Comparison of ENCODE assay signal across 16 cellular contexts in genomic region chr19:40741527-40742390, GRCh38. TPM values are rescaled to one million over a fixed set of nuclear protein-coding genes. Genes with fewer than 3 reads are reported as not detected.
A peak's percentile ranks its signal among the peaks of the same experiment; 100 is the strongest.
DNase-seq lines count a peak whose midpoint lies in the region; ATAC-seq and TF ChIP-seq lines count a peak whose summit lies in the region.
"Had no signal": no experiment of that assay in that cellular context is flagged by ENCODE, and none has a peak within 500 bp of the region (broad histone marks: within the 10 kb centered on the region; RNA-seq: fewer than 3 reads in every experiment).

No MANE protein-coding gene starts in this region.

- no peak overlapping the region for H3K4me3 ChIP-seq in OCI-LY1 (ENCODE audit: low read depth, low read length, poor library complexity, severe bottlenecking)
- no peak overlapping the region for H3K4me3 ChIP-seq in epithelial cell of esophagus (ENCODE audit: low read length)
- H3K4me3 ChIP-seq: BLaER1 had no signal

- peaks cover 39 to 56% of the 10 kb centered on the region in 2 donors for H3K36me3 Mint-ChIP-seq in CD14-positive monocyte
- H3K36me3 Mint-ChIP-seq in stimulated activated memory B cell treated with anti-CD40 and anti-IgM and Interleukin-4, amounts not matched to agents 10 μg/mL and 1 μg/mL and 100 μg/mL, for 72 hours = peaks cover 18% of the 10 kb centered on the region

- DNase-seq in CD14-positive monocyte (ENCODE audit: low spot score) (no peak), epithelial cell of esophagus (ENCODE audit: low read depth) (peak; percentile 72), omental fat pad (ENCODE audit: low spot score) (no peak), HuH-7.5 (ENCODE audit: low spot score) (no peak), NCI-H2196 (lab: John Stamatoyannopoulos, UW; ENCODE audit: unreplicated experiment) (no peak), NCI-H146 treated with DMSO at 0.1 percent for 48 hours (lab: John Stamatoyannopoulos, UW; ENCODE audit: unreplicated experiment) (no peak)
- DNase-seq: activated CD4-positive, CD25-positive, alpha-beta regulatory T cell; activated T-cell treated with anti-CD3 and anti-CD28 coated beads, Interleukin-2, amount 50 U/mL, for 48 hours; kidney; NCI-H2171; stimulated activated CD4-positive, alpha-beta T cell treated with anti-CD3 and anti-CD28 coated beads, Interleukin-1b, Interleukin-23, amount 100 ng/mL, for 48 hours had no signal

- peaks cover 0 to 3% (median 0%) of the 10 kb centered on the region in 7 donors for H3K9me3 Mint-ChIP-seq in CD14-positive monocyte
- no peaks in the 10 kb centered on the region for H3K9me3 Mint-ChIP-seq in stimulated activated memory B cell treated with anti-CD40 and anti-IgM and Interleukin-4, amounts not matched to agents 10 μg/mL and 1 μg/mL and 100 μg/mL, for 72 hours
- H3K9me3 Mint-ChIP-seq: stimulated activated naive CD8-positive, alpha-beta T cell treated with anti-CD3 and anti-CD28 coated beads, Interleukin-15, Interleukin-2, amounts not matched to agents 100 ng/mL and 50 ng/mL, for 24 hours had no signal

- no peak for TF ChIP-seq CTCF in CD14-positive monocyte (IDR thresholded peaks at IDR 0.05)
- peak; percentile 24; the same call in 1 of the 2 replicates for TF ChIP-seq CTCF in OCI-LY1 (IDR thresholded peaks at IDR 0.05; ENCODE audit: low read length)
- no peak for TF ChIP-seq CTCF in epithelial cell of esophagus (IDR thresholded peaks at IDR 0.05; ENCODE audit: insufficient read depth, low read depth, low read length, missing control alignments)
- no peak for TF ChIP-seq CTCF in omental fat pad (IDR thresholded peaks at IDR 0.05)

- no peak overlapping the region for H3K4me3 Mint-ChIP-seq in CD14-positive monocyte
- no peak overlapping the region for H3K4me3 Mint-ChIP-seq in stimulated activated memory B cell treated with anti-CD40 and anti-IgM and Interleukin-4, amounts not matched to agents 10 μg/mL and 1 μg/mL and 100 μg/mL, for 72 hours
- H3K4me3 Mint-ChIP-seq: stimulated activated naive CD8-positive, alpha-beta T cell treated with anti-CD3 and anti-CD28 coated beads, Interleukin-15, Interleukin-2, amounts not matched to agents 100 ng/mL and 50 ng/mL, for 24 hours had no signal

- no peaks in the 10 kb centered on the region for H3K9me2 ChIP-seq in OCI-LY1 (ENCODE audit: low read depth, low read length)

- H3K27me3 Mint-ChIP-seq in CD14-positive monocyte (ENCODE audit: low read depth in 3 of 3) = peaks cover 0 to 1% (median 0%) of the 10 kb centered on the region in 3 donors
- no peaks in the 10 kb centered on the region for H3K27me3 Mint-ChIP-seq in stimulated activated memory B cell treated with anti-CD40 and anti-IgM and Interleukin-4, amounts not matched to agents 10 μg/mL and 1 μg/mL and 100 μg/mL, for 72 hours
- H3K27me3 Mint-ChIP-seq: stimulated activated naive CD8-positive, alpha-beta T cell treated with anti-CD3 and anti-CD28 coated beads, Interleukin-15, Interleukin-2, amounts not matched to agents 100 ng/mL and 50 ng/mL, for 24 hours had no signal

- no peaks in the 10 kb centered on the region for H3K4me1 ChIP-seq in OCI-LY1 (ENCODE audit: insufficient read depth, low read length, severe bottlenecking)

- H3K36me3 ChIP-seq in OCI-LY1 (ENCODE audit: insufficient read depth, low read length) = no peaks in the 10 kb centered on the region

- no peak overlapping the region for H3K27ac ChIP-seq in OCI-LY1 (ENCODE audit: low read depth, low read length, poor library complexity, severe bottlenecking)
- H3K27ac ChIP-seq: BLaER1 had no signal

- H3K79me2 ChIP-seq in OCI-LY1 (ENCODE audit: insufficient read depth, low read length) = no peaks in the 10 kb centered on the region

- H3K9ac ChIP-seq in OCI-LY1 (ENCODE audit: low read length) = no peak overlapping the region
- H3K9ac ChIP-seq: BLaER1 had no signal

- H3K27me3 ChIP-seq in OCI-LY1 (ENCODE audit: insufficient read depth, low read length) = no peaks in the 10 kb centered on the region
- H3K27me3 ChIP-seq: BLaER1 had no signal

- H3K27ac Mint-ChIP-seq in CD14-positive monocyte = peak overlapping the region; percentile 5 to 77 (median 46)
- no peak overlapping the region for H3K27ac Mint-ChIP-seq in stimulated activated memory B cell treated with anti-CD40 and anti-IgM and Interleukin-4, amounts not matched to agents 10 μg/mL and 1 μg/mL and 100 μg/mL, for 72 hours
- H3K27ac Mint-ChIP-seq: stimulated activated naive CD8-positive, alpha-beta T cell treated with anti-CD3 and anti-CD28 coated beads, Interleukin-15, Interleukin-2, amounts not matched to agents 100 ng/mL and 50 ng/mL, for 24 hours had no signal

- intact Hi-C loops in CD14-positive monocyte (cut with micrococcal nuclease) = no loop called here

- peaks cover 6% of the 10 kb centered on the region for H3K4me1 Mint-ChIP-seq in CD14-positive monocyte
- no peaks in the 10 kb centered on the region for H3K4me1 Mint-ChIP-seq in stimulated activated memory B cell treated with anti-CD40 and anti-IgM and Interleukin-4, amounts not matched to agents 10 μg/mL and 1 μg/mL and 100 μg/mL, for 72 hours

- peak; percentile 2 for ATAC-seq in omental fat pad (ENCODE audit: low FRiP score)
- ATAC-seq in stimulated activated memory B cell treated with anti-CD40 and anti-IgM and Interleukin-4, amounts not matched to agents 10 μg/mL and 1 μg/mL and 100 μg/mL, for 72 hours = no peak

- no peak overlapping the region for H2AFZ ChIP-seq in OCI-LY1 (ENCODE audit: low read length)

- no peak overlapping the region for H3K4me2 ChIP-seq in OCI-LY1 (ENCODE audit: low read length)
- H3K4me2 ChIP-seq: BLaER1 had no signal

- H3F3A ChIP-seq in OCI-LY1 (ENCODE audit: insufficient read depth, low read length) = no peaks in the 10 kb centered on the region

- no peaks in the 10 kb centered on the region for H4K20me1 ChIP-seq in OCI-LY1 (ENCODE audit: insufficient read depth, low read length)
- H4K20me1 ChIP-seq: BLaER1 had no signal

- no peaks in the 10 kb centered on the region for H3K9me3 ChIP-seq in OCI-LY1 (ENCODE audit: low read length)
- H3K9me3 ChIP-seq: BLaER1 had no signal

RNA-seq across cellular contexts. Expression of gene ACTMAP, which starts 8.5 kb away (rescaled TPM):
- 1 to 10 TPM; 4.3 to 8.5 TPM for polyA plus RNA-seq in CD14-positive monocyte
- 1 to 10 TPM; 3.2 to 3.8 (median 3.5) TPM for total RNA-seq in omental fat pad

RNA-seq across cellular contexts. Expression of gene SNRPA, which starts 9.2 kb away (rescaled TPM):
- 10 to 100 TPM; 27.9 to 44.2 TPM for polyA plus RNA-seq in CD14-positive monocyte
- 10 to 100 TPM; 34.8 to 46.8 (median 41.0) TPM for total RNA-seq in omental fat pad

RNA-seq across cellular contexts. Expression of gene ITPKC, which starts 24.8 kb away (rescaled TPM):
- 1 to 10 TPM; 2.7 to 2.9 TPM for polyA plus RNA-seq in CD14-positive monocyte
- total RNA-seq in omental fat pad = 100 to 1,000 TPM in 2 of 4 donors, 10 to 100 TPM in 2; 39.3 to 118 (median 91.9) TPM

RNA-seq across cellular contexts. Expression of gene COQ8B, which starts 25.1 kb away (rescaled TPM):
- polyA plus RNA-seq in CD14-positive monocyte = 10 to 100 TPM; 16.0 to 23.4 TPM
- total RNA-seq in omental fat pad = 10 to 100 TPM; 22.1 to 38.8 (median 28.1) TPM

RNA-seq across cellular contexts. Expression of gene MIA, which starts 33.6 kb away (rescaled TPM):
- not detected for polyA plus RNA-seq in CD14-positive monocyte
- not detected for total RNA-seq in omental fat pad
- total RNA-seq: occipital lobe had no signal
